ENCODE assay signal across 9 cellular contexts in genomic region chr10:124611738-124612137, GRCh38.
DNase-seq lines count a peak whose midpoint lies in the region; ATAC-seq and TF ChIP-seq lines count a peak whose summit lies in the region.
"Had no signal": no experiment of that assay in that cellular context is flagged by ENCODE, and none has a peak within 500 bp of the region (broad histone marks: within the 10 kb centered on the region; RNA-seq: fewer than 3 reads in every experiment).

No MANE protein-coding gene starts in this region.

- BruUV-seq in Caco-2 (replicated peaks; lab: Mats Ljungman, UMichigan): no TSS peak

- peak overlapping the region; percentile 75 for H3K4me3 Mint-ChIP-seq in central memory CD8-positive, alpha-beta T cell
- H3K4me3 Mint-ChIP-seq in Caco-2 (ENCODE audit: unreplicated experiment): no peak overlapping the region

- H3K9me3 Mint-ChIP-seq in central memory CD8-positive, alpha-beta T cell: no peaks in the 10 kb centered on the region
- no peaks in the 10 kb centered on the region for H3K9me3 Mint-ChIP-seq in Caco-2 (ENCODE audit: unreplicated experiment)

- no peaks in the 10 kb centered on the region for H3K9me3 ChIP-seq in stomach
- no peaks in the 10 kb centered on the region for H3K9me3 ChIP-seq in Caco-2

- no peak for TF ChIP-seq CTCF in stomach (IDR thresholded peaks at IDR 0.05)
- no peak for TF ChIP-seq CTCF in Caco-2 (IDR thresholded peaks at IDR 0.05; ENCODE audit: insufficient read depth in 1 of 2, low read depth in 1 of 2, low read length in 1 of 2, severe bottlenecking in 1 of 2, unreplicated experiment in 1 of 2)
- no peak for TF ChIP-seq CTCF in omental fat pad (IDR thresholded peaks at IDR 0.05)

- no peaks in the 10 kb centered on the region for H3K27me3 Mint-ChIP-seq in central memory CD8-positive, alpha-beta T cell
- H3K27me3 Mint-ChIP-seq in Caco-2 (ENCODE audit: insufficient read depth, unreplicated experiment): no peaks in the 10 kb centered on the region

- peak overlapping the region in 4 of 5 donors; percentile 15 to 60 (median 29) for H3K27ac ChIP-seq in stomach
- H3K27ac ChIP-seq: 22Rv1 had no signal

- no peaks in the 10 kb centered on the region for H3K27me3 ChIP-seq in stomach
- no peaks in the 10 kb centered on the region for H3K27me3 ChIP-seq in Caco-2 (replicated peaks; ENCODE audit: control insufficient read depth, insufficient read depth, low read length)

- peaks cover 34% of the 10 kb centered on the region for H3K36me3 Mint-ChIP-seq in central memory CD8-positive, alpha-beta T cell (ENCODE audit: insufficient read depth)
- H3K36me3 Mint-ChIP-seq in Caco-2 (ENCODE audit: insufficient read depth, unreplicated experiment): no peaks in the 10 kb centered on the region

- DNase-seq in NOMO-1 (lab: John Stamatoyannopoulos, UW; ENCODE audit: unreplicated experiment in 2 of 2) (peak; percentile 21 to 38), NOMO-1 treated with dmso at 0.1 percent for 144 hours (lab: John Stamatoyannopoulos, UW; ENCODE audit: unreplicated experiment) (no peak), UCSD-AML1 (lab: John Stamatoyannopoulos, UW; ENCODE audit: unreplicated experiment) (peak; percentile 86), stomach (peak; percentile 34), Caco-2 (no peak), omental fat pad (ENCODE audit: low spot score) (no peak)
- peak; percentile 46 to 72 for DNase-seq in central memory CD8-positive, alpha-beta T cell (ENCODE audit: low spot score in 2 of 2)

- H3K27ac Mint-ChIP-seq in central memory CD8-positive, alpha-beta T cell (ENCODE audit: low read depth): peak overlapping the region; percentile 95
- H3K27ac Mint-ChIP-seq in Caco-2 (ENCODE audit: unreplicated experiment): no peak overlapping the region

- POLR2A ChIA-PET in Caco-2 (lab: Charles Lee): no interaction called here

- no peak for TF ChIP-seq EP300 in stomach (IDR thresholded peaks at IDR 0.05)

- CTCF ChIA-PET in Caco-2 (lab: Charles Lee): no interaction called here

- peak; percentile 80 for ATAC-seq in central memory CD8-positive, alpha-beta T cell (replicated peaks; ENCODE audit: extremely low read depth, poor library complexity, severe bottlenecking)
- no peak for ATAC-seq in GM21825 (IDR thresholded peaks at IDR 0.05; ENCODE audit: unreplicated experiment)
- ATAC-seq in omental fat pad (ENCODE audit: low FRiP score): no peak

- 72 to 82% (median 79%) methylated on average over 2 to 11 of the region's 11 CpGs for WGBS in stomach, 5 donors

- H3K4me3 ChIP-seq in stomach (no peak overlapping the region), Caco-2 (ENCODE audit: low read depth, low read length) (no peak overlapping the region)

- TF ChIP-seq POLR2A in stomach (IDR thresholded peaks at IDR 0.05): no peak

- H3K4me1 Mint-ChIP-seq in central memory CD8-positive, alpha-beta T cell: peaks cover 46% of the 10 kb centered on the region
- no peaks in the 10 kb centered on the region for H3K4me1 Mint-ChIP-seq in Caco-2 (ENCODE audit: low read depth, unreplicated experiment)

- H3K4me1 ChIP-seq in stomach: peaks cover 10 to 34% (median 23%) of the 10 kb centered on the region in 4 donors
- no peaks in the 10 kb centered on the region for H3K4me1 ChIP-seq in Caco-2

- H3K36me3 ChIP-seq in stomach: peaks cover 0 to 14% (median 8%) of the 10 kb centered on the region in 4 donors
- H3K36me3 ChIP-seq in Caco-2 (ENCODE audit: control insufficient read depth, insufficient read depth, low read length): no peaks in the 10 kb centered on the region

- intact Hi-C loops in stomach (cut with DNase I; ENCODE audit: low total_unique reads): no loop called here
- intact Hi-C loops in Caco-2 (cut with micrococcal nuclease; ENCODE audit: unreplicated experiment): no loop called here

Comparison
In these comparisons a context has a peak if more than half of its experiments do, and no peak if none do; other contexts are left out.
1. DNase-seq: peak in NOMO-1 (2 of 2), UCSD-AML1 (single experiment), central memory CD8-positive, alpha-beta T cell (2 of 2) and stomach (single experiment); none in NOMO-1 treated with dmso at 0.1 percent for 144 hours (single experiment), Caco-2 (0 of 2) and omental fat pad (single experiment).